Comparison of ENCODE assay signal across 28 cellular contexts in the genomic region with DNA sequence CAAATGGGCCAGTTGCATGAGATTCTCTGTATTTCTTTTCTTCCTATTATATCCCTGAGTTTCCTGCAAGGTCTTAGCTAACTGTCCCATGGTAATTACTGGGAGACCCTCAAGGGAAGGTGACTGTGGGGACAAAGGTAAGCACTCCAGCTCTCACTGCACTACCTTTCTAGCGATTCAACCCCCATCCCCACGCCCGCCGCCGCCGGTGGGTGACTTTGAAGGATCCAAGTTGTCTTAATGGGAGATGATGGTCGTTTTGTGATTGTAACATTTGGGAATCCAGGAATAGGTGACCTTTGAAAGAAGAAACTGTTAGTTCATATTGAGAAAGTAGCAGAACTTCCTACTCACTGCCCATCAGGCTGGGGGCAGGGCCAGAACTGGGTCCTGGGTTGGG.
"Had no signal": no experiment of that assay in that cellular context is flagged by ENCODE, and none has a peak within 500 bp of the region (broad histone marks: within the 10 kb centered on the region; RNA-seq: fewer than 3 reads in every experiment).

No MANE protein-coding gene starts in this region.

- H3K4me1 Mint-ChIP-seq: naive thymus-derived CD8-positive, alpha-beta T cell; stimulated activated effector memory CD8-positive, alpha-beta T cell treated with anti-CD3 and anti-CD28 coated beads, Interleukin-12 subunit alpha, Interleukin-12 subunit beta, amount 100 ng/mL, for 72 hours had no signal

- H3K9me3 Mint-ChIP-seq: natural killer cell treated with Interleukin-12 subunit alpha and Interleukin-12 subunit beta and Interleukin-15 and Interleukin-18, amount 100 ng/mL, for 72 hours; stimulated activated effector memory CD8-positive, alpha-beta T cell treated with anti-CD3 and anti-CD28 coated beads, Interleukin-12 subunit alpha, Interleukin-12 subunit beta, amount 100 ng/mL, for 72 hours had no signal

- H3K4me3 Mint-ChIP-seq: naive B cell; naive thymus-derived CD8-positive, alpha-beta T cell; natural killer cell treated with Interleukin-12 subunit alpha and Interleukin-12 subunit beta and Interleukin-15 and Interleukin-18, amount 100 ng/mL, for 72 hours; nephron progenitor cell; neural progenitor cell; stimulated activated effector memory CD8-positive, alpha-beta T cell treated with anti-CD3 and anti-CD28 coated beads, Interleukin-12 subunit alpha, Interleukin-12 subunit beta, amount 100 ng/mL, for 72 hours; stimulated activated naive B cell treated with anti-CD40 and anti-IgM and Interleukin-4, amounts not matched to agents 10 μg/mL and 1 μg/mL and 100 μg/mL, for 72 hours; stimulated activated naive CD8-positive, alpha-beta T cell treated with anti-CD3 and anti-CD28 coated beads, Interleukin-15, amount 100 ng/mL, for 72 hours; type B pancreatic cell had no signal

- DNase-seq: naive B cell; naive thymus-derived CD8-positive, alpha-beta T cell; nephron progenitor cell; occipital lobe; pancreas; sigmoid colon; small intestine; stimulated activated CD4-positive, alpha-beta T cell treated with anti-CD3 and anti-CD28 coated beads, Interleukin-15, amount 100 ng/mL, for 24 hours; stimulated activated CD4-positive, alpha-beta T cell treated with anti-CD3 and anti-CD28 coated beads, Interleukin-2, amount 100 ng/mL, for 24 hours; stimulated activated CD4-positive, alpha-beta T cell treated with anti-CD3 and anti-CD28 coated beads, Interleukin-2, amount 100 ng/mL, for 48 hours; stimulated activated CD4-positive, alpha-beta T cell treated with anti-CD3 and anti-CD28 coated beads, Interleukin-4, amount 100 ng/mL, for 24 hours; stimulated activated naive B cell treated with anti-CD40 and anti-IgM and Interleukin-4, amounts not matched to agents 10 μg/mL and 1 μg/mL and 100 μg/mL, for 72 hours; stimulated activated naive CD8-positive, alpha-beta T cell treated with anti-CD3 and anti-CD28 coated beads, Interleukin-15, amount 100 ng/mL, for 72 hours; stimulated activated naive CD8-positive, alpha-beta T cell treated with anti-CD3 and anti-CD28 coated beads, Interleukin-15, Interleukin-2, amounts not matched to agents 100 U/mL and 50 U/mL, for 24 hours; substantia nigra; testis; tibial artery; transverse colon; upper lobe of right lung; uterus had no signal

- H3K9me3 ChIP-seq: pancreas, prostate gland, right lobe of liver, sigmoid colon, suprapubic skin, testis, tibial artery, transverse colon, upper lobe of right lung, uterus had no signal

- H3K27ac ChIP-seq: neural progenitor cell, pancreas, prostate gland, right atrium auricular region, right lobe of liver, sigmoid colon, suprapubic skin, testis, tibial artery, transverse colon, upper lobe of right lung, uterus had no signal

- H3K27me3 ChIP-seq: neural progenitor cell, pancreas, right atrium auricular region, right lobe of liver, testis, uterus had no signal

- H3K27ac Mint-ChIP-seq: naive B cell; natural killer cell treated with Interleukin-12 subunit alpha and Interleukin-12 subunit beta and Interleukin-15 and Interleukin-18, amount 100 ng/mL, for 72 hours; nephron progenitor cell; neural progenitor cell; stimulated activated effector memory CD8-positive, alpha-beta T cell treated with anti-CD3 and anti-CD28 coated beads, Interleukin-12 subunit alpha, Interleukin-12 subunit beta, amount 100 ng/mL, for 72 hours; stimulated activated naive B cell treated with anti-CD40 and anti-IgM and Interleukin-4, amounts not matched to agents 10 μg/mL and 1 μg/mL and 100 μg/mL, for 72 hours; stimulated activated naive CD8-positive, alpha-beta T cell treated with anti-CD3 and anti-CD28 coated beads, Interleukin-15, amount 100 ng/mL, for 72 hours; type B pancreatic cell had no signal

- H3K36me3 Mint-ChIP-seq: natural killer cell treated with Interleukin-12 subunit alpha and Interleukin-12 subunit beta and Interleukin-15 and Interleukin-18, amount 100 ng/mL, for 72 hours; neural progenitor cell; stimulated activated effector memory CD8-positive, alpha-beta T cell treated with anti-CD3 and anti-CD28 coated beads, Interleukin-12 subunit alpha, Interleukin-12 subunit beta, amount 100 ng/mL, for 72 hours; stimulated activated naive B cell treated with anti-CD40 and anti-IgM and Interleukin-4, amounts not matched to agents 10 μg/mL and 1 μg/mL and 100 μg/mL, for 72 hours; type B pancreatic cell had no signal

- H3K4me2 ChIP-seq: neural progenitor cell had no signal

- H3K4me3 ChIP-seq: neural progenitor cell, pancreas, prostate gland, right atrium auricular region, right lobe of liver, sigmoid colon, suprapubic skin, testis, tibial artery, transverse colon, upper lobe of right lung, uterus had no signal

- H3K9ac ChIP-seq: neural progenitor cell had no signal

- H3K36me3 ChIP-seq: neural progenitor cell, pancreas, prostate gland, right atrium auricular region, right lobe of liver, sigmoid colon, suprapubic skin, tibial artery, transverse colon, upper lobe of right lung, uterus had no signal

- H3K4me1 ChIP-seq: neural progenitor cell, pancreas, prostate gland, suprapubic skin, testis, upper lobe of right lung, uterus had no signal
